Comparison of ENCODE assay signal across 16 cellular contexts in genomic region chr1:81833722-81834121, GRCh38. TPM values are rescaled to one million over a fixed set of nuclear protein-coding genes. Genes with fewer than 3 reads are reported as not detected.
"Had no signal": no experiment of that assay in that cellular context is flagged by ENCODE, and none has a peak within 500 bp of the region (broad histone marks: within the 10 kb centered on the region; RNA-seq: fewer than 3 reads in every experiment).

No MANE protein-coding gene starts in this region.

- ATAC-seq: right lobe of liver; stimulated activated naive B cell treated with anti-CD40 and anti-IgM and Interleukin-4, amounts not matched to agents 10 μg/mL and 1 μg/mL and 100 μg/mL, for 72 hours had no signal

- H3K4me1 Mint-ChIP-seq: naive B cell; stimulated activated naive B cell treated with anti-CD40 and anti-IgM and Interleukin-4, amounts not matched to agents 10 μg/mL and 1 μg/mL and 100 μg/mL, for 72 hours had no signal

- H3K9me3 Mint-ChIP-seq: naive B cell; stimulated activated naive B cell treated with anti-CD40 and anti-IgM and Interleukin-4, amounts not matched to agents 10 μg/mL and 1 μg/mL and 100 μg/mL, for 72 hours had no signal

- FAIRE-seq: colon, endothelial cell of umbilical vein had no signal

- H3K27me3 Mint-ChIP-seq: naive B cell; stimulated activated naive B cell treated with anti-CD40 and anti-IgM and Interleukin-4, amounts not matched to agents 10 μg/mL and 1 μg/mL and 100 μg/mL, for 72 hours had no signal

- DNase-seq: activated CD4-positive, alpha-beta T cell treated with anti-CD3 and anti-CD28 coated beads, Interleukin-2, amount 50 U/mL, for 1 hour; activated CD4-positive, CD25-positive, alpha-beta regulatory T cell; activated naive CD4-positive, alpha-beta T cell treated with anti-CD3 and anti-CD28 coated beads, Interleukin-2, amount 50 U/mL, for 16 hours; amygdala; midbrain; naive B cell; occipital lobe; right lobe of liver; spleen; stimulated activated CD4-positive, alpha-beta T cell treated with anti-CD3 and anti-CD28 coated beads, Interleukin-1b, Interleukin-23, amount 100 ng/mL, for 48 hours; stimulated activated naive B cell treated with anti-CD40 and anti-IgM and Interleukin-4, amounts not matched to agents 10 μg/mL and 1 μg/mL and 100 μg/mL, for 72 hours had no signal

- H3K27me3 ChIP-seq: right lobe of liver, spleen, tibial nerve had no signal

- H3K27ac Mint-ChIP-seq: naive B cell; stimulated activated naive B cell treated with anti-CD40 and anti-IgM and Interleukin-4, amounts not matched to agents 10 μg/mL and 1 μg/mL and 100 μg/mL, for 72 hours had no signal

- H3K36me3 Mint-ChIP-seq: naive B cell; stimulated activated naive B cell treated with anti-CD40 and anti-IgM and Interleukin-4, amounts not matched to agents 10 μg/mL and 1 μg/mL and 100 μg/mL, for 72 hours had no signal

- H3K27ac ChIP-seq: prostate gland, right lobe of liver, tibial nerve had no signal

- H3K9me3 ChIP-seq: prostate gland, right lobe of liver, spleen, tibial nerve had no signal

- H3K36me3 ChIP-seq: prostate gland, right lobe of liver, spleen, tibial nerve had no signal

- H3K4me3 ChIP-seq: prostate gland, right lobe of liver, spleen, tibial nerve had no signal

- H3K4me3 Mint-ChIP-seq: naive B cell; stimulated activated naive B cell treated with anti-CD40 and anti-IgM and Interleukin-4, amounts not matched to agents 10 μg/mL and 1 μg/mL and 100 μg/mL, for 72 hours had no signal

RNA-seq across cellular contexts. Expression of gene ADGRL2, which starts 33.0 kb away (rescaled TPM):
- total RNA-seq: T-helper 2 cell treated with Interferon-gamma antibody and Interleukin-4, amounts not matched to agents 100 ng/mL and 5 ng/mL, for 36 hours had no signal
